Comparison of ENCODE assay signal across 27 cellular contexts in genomic region chr2:18496516-18496915, GRCh38.
"Had no signal": no experiment of that assay in that cellular context is flagged by ENCODE, and none has a peak within 500 bp of the region (broad histone marks: within the 10 kb centered on the region; RNA-seq: fewer than 3 reads in every experiment).

No MANE protein-coding gene starts in this region.

- H3K27ac Mint-ChIP-seq: stimulated activated effector memory CD8-positive, alpha-beta T cell treated with anti-CD3 and anti-CD28 coated beads, Interleukin-12 subunit alpha, Interleukin-12 subunit beta, amount 100 ng/mL, for 72 hours; stimulated activated memory B cell treated with anti-CD40 and anti-IgM and Interleukin-4, amounts not matched to agents 10 μg/mL and 1 μg/mL and 100 μg/mL, for 72 hours; stimulated activated naive CD8-positive, alpha-beta T cell treated with anti-CD3 and anti-CD28 coated beads, Interleukin-15, amount 100 ng/mL, for 72 hours; stimulated activated naive CD8-positive, alpha-beta T cell treated with anti-CD3 and anti-CD28 coated beads, Interleukin-15, Interleukin-2, amounts not matched to agents 100 ng/mL and 50 ng/mL, for 24 hours; type B pancreatic cell had no signal

- H3K4me3 Mint-ChIP-seq: stimulated activated effector memory CD8-positive, alpha-beta T cell treated with anti-CD3 and anti-CD28 coated beads, Interleukin-12 subunit alpha, Interleukin-12 subunit beta, amount 100 ng/mL, for 72 hours; stimulated activated memory B cell treated with anti-CD40 and anti-IgM and Interleukin-4, amounts not matched to agents 10 μg/mL and 1 μg/mL and 100 μg/mL, for 72 hours; stimulated activated naive CD8-positive, alpha-beta T cell treated with anti-CD3 and anti-CD28 coated beads, Interleukin-15, amount 100 ng/mL, for 72 hours; stimulated activated naive CD8-positive, alpha-beta T cell treated with anti-CD3 and anti-CD28 coated beads, Interleukin-15, Interleukin-2, amounts not matched to agents 100 ng/mL and 50 ng/mL, for 24 hours; type B pancreatic cell had no signal

- H3K4me3 ChIP-seq: stomach, suprapubic skin, testis, thoracic aorta, thyroid gland, tibial artery, tibial nerve, transverse colon, upper lobe of left lung, upper lobe of right lung, uterus, vagina had no signal

- H3K4me1 ChIP-seq: stomach, suprapubic skin, testis, thyroid gland, tibial artery, tibial nerve, transverse colon, upper lobe of left lung, upper lobe of right lung, uterus, vagina had no signal

- H3K4me1 Mint-ChIP-seq: stimulated activated effector memory CD8-positive, alpha-beta T cell treated with anti-CD3 and anti-CD28 coated beads, Interleukin-12 subunit alpha, Interleukin-12 subunit beta, amount 100 ng/mL, for 72 hours; stimulated activated memory B cell treated with anti-CD40 and anti-IgM and Interleukin-4, amounts not matched to agents 10 μg/mL and 1 μg/mL and 100 μg/mL, for 72 hours; stimulated activated naive CD8-positive, alpha-beta T cell treated with anti-CD3 and anti-CD28 coated beads, Interleukin-15, amount 100 ng/mL, for 72 hours had no signal

- H3K9me3 ChIP-seq: stomach, suprapubic skin, testis, thoracic aorta, thyroid gland, tibial artery, tibial nerve, transverse colon, upper lobe of left lung, upper lobe of right lung, uterus, vagina had no signal

- ATAC-seq: stimulated activated effector memory CD8-positive, alpha-beta T cell treated with anti-CD3 and anti-CD28 coated beads, Interleukin-12 subunit alpha, Interleukin-12 subunit beta, amount 100 ng/mL, for 72 hours; stimulated activated memory B cell treated with anti-CD40 and anti-IgM and Interleukin-4, amounts not matched to agents 10 μg/mL and 1 μg/mL and 100 μg/mL, for 72 hours; stimulated activated naive CD8-positive, alpha-beta T cell treated with anti-CD3 and anti-CD28 coated beads, Interleukin-15, amount 100 ng/mL, for 72 hours; stimulated activated naive CD8-positive, alpha-beta T cell treated with anti-CD3 and anti-CD28 coated beads, Interleukin-15, Interleukin-2, amounts not matched to agents 100 U/mL and 50 U/mL, for 24 hours; upper lobe of right lung had no signal

- H3K36me3 Mint-ChIP-seq: stimulated activated effector memory CD8-positive, alpha-beta T cell treated with anti-CD3 and anti-CD28 coated beads, Interleukin-12 subunit alpha, Interleukin-12 subunit beta, amount 100 ng/mL, for 72 hours; stimulated activated memory B cell treated with anti-CD40 and anti-IgM and Interleukin-4, amounts not matched to agents 10 μg/mL and 1 μg/mL and 100 μg/mL, for 72 hours; type B pancreatic cell had no signal

- H3K27me3 ChIP-seq: stomach, suprapubic skin, testis, thyroid gland, tibial artery, tibial nerve, transverse colon, upper lobe of left lung, upper lobe of right lung, uterus, vagina had no signal

- DNase-seq: stimulated activated CD4-positive, alpha-beta T cell treated with anti-CD3 and anti-CD28 coated beads, Interleukin-2, amount 100 ng/mL, for 48 hours; stimulated activated CD4-positive, alpha-beta T cell treated with anti-CD3 and anti-CD28 coated beads, Interleukin-4, amount 100 ng/mL, for 1 hour; stimulated activated CD4-positive, alpha-beta T cell treated with anti-CD3 and anti-CD28 coated beads, Interleukin-4, amount 100 ng/mL, for 24 hours; stimulated activated CD4-positive, alpha-beta T cell treated with anti-CD3 and anti-CD28 coated beads, Interleukin-4, amount 100 ng/mL, for 4 hours; stimulated activated CD8-positive, alpha-beta memory T cell treated with anti-CD3 and anti-CD28 coated beads, Interleukin-4, amount 100 ng/mL, for 48 hours; stimulated activated naive CD4-positive, alpha-beta T cell; stimulated activated naive CD4-positive, alpha-beta T cell treated with Interleukin-2 at 50 U/mL for 16 hours; stimulated activated naive CD8-positive, alpha-beta T cell treated with anti-CD3 and anti-CD28 coated beads, Interleukin-15, amount 100 ng/mL, for 72 hours; stimulated activated naive CD8-positive, alpha-beta T cell treated with anti-CD3 and anti-CD28 coated beads, Interleukin-15, Interleukin-2, amounts not matched to agents 100 U/mL and 50 U/mL, for 24 hours; stomach; substantia nigra; testis; thyroid gland; tibial artery; transverse colon; trophoblast cell; upper lobe of left lung; upper lobe of right lung; uterus had no signal

- H3K27ac ChIP-seq: stomach, suprapubic skin, testis, thoracic aorta, thyroid gland, tibial artery, tibial nerve, transverse colon, upper lobe of left lung, upper lobe of right lung, uterus, vagina had no signal

- H3K9me3 Mint-ChIP-seq: stimulated activated effector memory CD8-positive, alpha-beta T cell treated with anti-CD3 and anti-CD28 coated beads, Interleukin-12 subunit alpha, Interleukin-12 subunit beta, amount 100 ng/mL, for 72 hours; stimulated activated memory B cell treated with anti-CD40 and anti-IgM and Interleukin-4, amounts not matched to agents 10 μg/mL and 1 μg/mL and 100 μg/mL, for 72 hours; stimulated activated naive CD8-positive, alpha-beta T cell treated with anti-CD3 and anti-CD28 coated beads, Interleukin-15, amount 100 ng/mL, for 72 hours; stimulated activated naive CD8-positive, alpha-beta T cell treated with anti-CD3 and anti-CD28 coated beads, Interleukin-15, Interleukin-2, amounts not matched to agents 100 ng/mL and 50 ng/mL, for 24 hours had no signal

- H3K36me3 ChIP-seq: stomach, suprapubic skin, thoracic aorta, thyroid gland, tibial artery, tibial nerve, transverse colon, upper lobe of left lung, upper lobe of right lung, uterus, vagina had no signal
